Comparison of ENCODE assay signal across 8 cellular contexts in the genomic region with DNA sequence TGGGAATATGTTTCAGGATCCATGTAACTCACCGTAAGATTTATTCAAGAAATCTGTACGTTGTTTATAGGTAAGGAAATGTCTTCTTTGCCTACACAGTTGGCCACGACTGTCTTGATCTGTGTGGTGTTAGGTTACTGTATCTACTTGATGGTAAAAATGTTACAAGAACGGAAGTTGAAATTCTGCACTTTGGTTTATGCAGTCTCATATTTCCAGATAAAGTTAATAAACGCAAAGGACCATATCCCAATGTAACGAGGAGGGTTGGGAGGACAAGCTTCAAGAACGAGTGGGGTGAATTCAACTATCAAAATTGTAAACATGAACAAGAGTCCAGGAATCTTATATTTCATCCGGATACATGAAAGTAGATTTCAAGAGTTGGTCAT. TPM values are rescaled to one million over a fixed set of nuclear protein-coding genes. Genes with fewer than 3 reads are reported as not detected.
DNase-seq lines count a peak whose midpoint lies in the region; ATAC-seq lines count a peak whose summit lies in the region.

No MANE protein-coding gene starts in this region.

- H3K27me3 ChIP-seq in subcutaneous abdominal adipose tissue (ENCODE audit: control insufficient read depth in 5 of 5, insufficient read depth in 4 of 5, low read length in 5 of 5) = no peaks in the 10 kb centered on the region

- CTCF ChIA-PET in activated naive CD4-positive, alpha-beta T cell treated with anti-CD3 and anti-CD28 coated beads, Interleukin-2, amount 10 ng/mL, durations not matched to agents 7 days and 5 days (lab: Charles Lee) = interaction anchor here (1.2 kb wide), 1 partner anchor 50 kb away, joined by 6 read pairs; no protein-coding TSS in a partner anchor

- H3K4me1 Mint-ChIP-seq in activated naive CD4-positive, alpha-beta T cell treated with anti-CD3 and anti-CD28 coated beads, Interleukin-2, amount 10 ng/mL, durations not matched to agents 7 days and 5 days = peaks cover 25% of the 10 kb centered on the region
- peaks cover 28 to 33% of the 10 kb centered on the region in 2 donors for H3K4me1 Mint-ChIP-seq in immature natural killer cell

- H3K36me3 ChIP-seq in subcutaneous abdominal adipose tissue (ENCODE audit: control insufficient read depth in 5 of 5, insufficient read depth in 5 of 5, low read length in 5 of 5) = no peaks in the 10 kb centered on the region

- H3K4me1 ChIP-seq in subcutaneous abdominal adipose tissue (ENCODE audit: control insufficient read depth in 5 of 5, insufficient read depth in 5 of 5, low read length in 5 of 5) = peaks cover 8 to 50% (median 44%) of the 10 kb centered on the region in 5 donors

- DNase-seq in activated naive CD4-positive, alpha-beta T cell treated with anti-CD3 and anti-CD28 coated beads, Interleukin-2, amount 10 ng/mL, durations not matched to agents 7 days and 5 days = no peak
- DNase-seq in activated naive CD4-positive, alpha-beta T cell treated with Interleukin-2 at 50 U/mL for 16 hours = no peak
- no peak for DNase-seq in activated naive CD4-positive, alpha-beta T cell treated with anti-CD3 and anti-CD28 coated beads, Interleukin-2, amount 50 U/mL, for 72 hours (ENCODE audit: low spot score in 2 of 2)
- DNase-seq in immature natural killer cell (no peak), NCI-H128 (lab: John Stamatoyannopoulos, UW; ENCODE audit: unreplicated experiment) (no peak), NCI-H1694 (lab: John Stamatoyannopoulos, UW) (no peak)

- peaks cover 9% of the 10 kb centered on the region for H3K36me3 Mint-ChIP-seq in activated naive CD4-positive, alpha-beta T cell treated with anti-CD3 and anti-CD28 coated beads, Interleukin-2, amount 10 ng/mL, durations not matched to agents 7 days and 5 days
- peaks cover 11% of the 10 kb centered on the region in 2 donors for H3K36me3 Mint-ChIP-seq in activated naive CD4-positive, alpha-beta T cell treated with anti-CD3 and anti-CD28 coated beads, Interleukin-2, amount 50 U/mL, for 72 hours
- H3K36me3 Mint-ChIP-seq in immature natural killer cell = peaks cover 0 to 2% (median 0%) of the 10 kb centered on the region in 3 donors

- H3K27ac ChIP-seq in subcutaneous abdominal adipose tissue (ENCODE audit: low read depth, low read length) = peak overlapping the region; percentile 86

- no peak for ATAC-seq in activated naive CD4-positive, alpha-beta T cell treated with anti-CD3 and anti-CD28 coated beads, Interleukin-2, amount 50 U/mL, for 72 hours
- ATAC-seq in HG02870 (IDR thresholded peaks at IDR 0.05; ENCODE audit: unreplicated experiment) = no peak

- H3K4me3 ChIP-seq in subcutaneous abdominal adipose tissue (ENCODE audit: low read depth in 1 of 5, low read length in 5 of 5) = peak overlapping the region; percentile 87 to 92 (median 88)

- peak overlapping the region; percentile 32 to 90 (median 79) for H3K9ac ChIP-seq in subcutaneous abdominal adipose tissue (ENCODE audit: low read length in 5 of 5)

- no peaks in the 10 kb centered on the region for H3K9me3 ChIP-seq in subcutaneous abdominal adipose tissue (ENCODE audit: control insufficient read depth in 5 of 5, low read length in 5 of 5)

- peak overlapping the region; percentile 96 for H3K4me3 Mint-ChIP-seq in activated naive CD4-positive, alpha-beta T cell treated with anti-CD3 and anti-CD28 coated beads, Interleukin-2, amount 10 ng/mL, durations not matched to agents 7 days and 5 days
- peak overlapping the region; percentile 97 to 100 (median 100) for H3K4me3 Mint-ChIP-seq in immature natural killer cell

- H3K27ac Mint-ChIP-seq in activated naive CD4-positive, alpha-beta T cell treated with anti-CD3 and anti-CD28 coated beads, Interleukin-2, amount 10 ng/mL, durations not matched to agents 7 days and 5 days = peak overlapping the region; percentile 97
- H3K27ac Mint-ChIP-seq in activated naive CD4-positive, alpha-beta T cell treated with anti-CD3 and anti-CD28 coated beads, Interleukin-2, amount 50 U/mL, for 72 hours = peak overlapping the region; percentile 91 to 100
- H3K27ac Mint-ChIP-seq in immature natural killer cell = peak overlapping the region; percentile 95 to 100 (median 100)

- no peaks in the 10 kb centered on the region for H3K27me3 Mint-ChIP-seq in activated naive CD4-positive, alpha-beta T cell treated with anti-CD3 and anti-CD28 coated beads, Interleukin-2, amount 10 ng/mL, durations not matched to agents 7 days and 5 days
- H3K27me3 Mint-ChIP-seq in immature natural killer cell (ENCODE audit: low read depth in 3 of 3) = peaks cover 0 to 4% (median 4%) of the 10 kb centered on the region in 3 donors

- H3K9me3 Mint-ChIP-seq in activated naive CD4-positive, alpha-beta T cell treated with anti-CD3 and anti-CD28 coated beads, Interleukin-2, amount 10 ng/mL, durations not matched to agents 7 days and 5 days = no peaks in the 10 kb centered on the region
- no peaks in the 10 kb centered on the region for H3K9me3 Mint-ChIP-seq in activated naive CD4-positive, alpha-beta T cell treated with anti-CD3 and anti-CD28 coated beads, Interleukin-2, amount 50 U/mL, for 72 hours
- no peaks in the 10 kb centered on the region for H3K9me3 Mint-ChIP-seq in immature natural killer cell

RNA-seq across cellular contexts. Expression of gene USF3, which starts 1.0 kb away (rescaled TPM):
- 10 to 100 TPM; 14.0 to 22.2 TPM for total RNA-seq in activated naive CD4-positive, alpha-beta T cell treated with anti-CD3 and anti-CD28 coated beads, Interleukin-2, amount 50 U/mL, for 72 hours
- polyA plus RNA-seq in immature natural killer cell = 1 to 10 TPM; 2.1 to 7.3 (median 2.6) TPM

RNA-seq across cellular contexts. Expression of gene NAA50, which starts 50.6 kb away (rescaled TPM):
- 100 to 1,000 TPM; 101 to 109 TPM for total RNA-seq in activated naive CD4-positive, alpha-beta T cell treated with anti-CD3 and anti-CD28 coated beads, Interleukin-2, amount 50 U/mL, for 72 hours
- 10 to 100 TPM; 58.0 to 80.1 (median 65.2) TPM for polyA plus RNA-seq in immature natural killer cell

RNA-seq across cellular contexts. Expression of gene ATP6V1A, which starts 51.4 kb away (rescaled TPM):
- 10 to 100 TPM; 48.8 to 69.5 TPM for total RNA-seq in activated naive CD4-positive, alpha-beta T cell treated with anti-CD3 and anti-CD28 coated beads, Interleukin-2, amount 50 U/mL, for 72 hours
- 10 to 100 TPM; 46.0 to 51.1 (median 46.1) TPM for polyA plus RNA-seq in immature natural killer cell
